In the genomic region with DNA sequence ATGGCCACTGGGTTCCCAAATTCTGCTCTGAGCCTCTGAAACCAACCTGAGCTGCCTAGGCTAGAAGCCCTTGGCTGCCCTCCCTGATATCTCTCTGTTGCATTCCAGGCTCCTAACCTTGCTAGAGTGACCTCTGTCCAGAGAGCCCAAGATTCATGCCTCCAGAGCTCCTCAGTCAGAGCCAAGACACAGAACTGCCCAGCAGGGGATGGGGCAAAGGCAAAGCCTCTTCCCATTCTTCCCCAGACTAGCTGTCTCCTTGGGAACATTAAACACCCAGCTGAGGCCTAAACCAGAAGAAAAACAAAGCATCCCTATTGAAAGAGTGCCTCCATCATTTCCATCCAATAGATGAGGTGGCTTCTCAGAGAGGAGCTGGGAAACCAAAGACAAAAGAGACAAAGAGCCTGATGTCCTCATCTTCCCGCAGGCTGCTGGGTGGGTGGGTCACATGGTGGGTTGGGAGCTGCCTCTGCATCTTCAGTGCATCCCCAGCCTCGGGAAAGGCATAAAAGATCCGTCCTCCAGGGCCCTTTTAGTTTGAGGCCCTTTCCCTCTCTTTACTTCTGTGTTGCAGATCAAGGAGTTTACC, we compare ENCODE assay signal across 23 cellular contexts. TPM values are rescaled to one million over a fixed set of nuclear protein-coding genes. Genes with fewer than 3 reads are reported as not detected.
A peak's percentile ranks its signal among the peaks of the same experiment; 100 is the strongest.
DNase-seq lines count a peak whose midpoint lies in the region; TF ChIP-seq lines count a peak whose summit lies in the region.
"Had no signal": no experiment of that assay in that cellular context is flagged by ENCODE, and none has a peak within 500 bp of the region (broad histone marks: within the 10 kb centered on the region; RNA-seq: fewer than 3 reads in every experiment).

No MANE protein-coding gene starts in this region.

- H3F3A ChIP-seq in SK-N-SH (replicated peaks; ENCODE audit: insufficient read depth), result no peaks in the 10 kb centered on the region

- TF ChIP-seq CTCF in glutamatergic neuron (IDR thresholded peaks at IDR 0.05; ENCODE audit: partially characterized antibody, unreplicated experiment) (no peak), SK-N-SH (IDR thresholded peaks at IDR 0.05) (no peak)

- H3K4ac ChIP-seq in neuronal stem cell (ENCODE audit: low read length), result no peak overlapping the region

- peak overlapping the region; percentile 65 for H2AFZ ChIP-seq in neuronal stem cell (ENCODE audit: low read length)
- H2AFZ ChIP-seq in SK-N-SH (ENCODE audit: low read depth), result no peak overlapping the region
- H2AFZ ChIP-seq: GM23338 had no signal

- H3K36me3 Mint-ChIP-seq in glutamatergic neuron (ENCODE audit: unreplicated experiment), result peaks cover 11% of the 10 kb centered on the region
- H3K36me3 Mint-ChIP-seq: CD4-positive, CD25-positive, alpha-beta regulatory T cell had no signal

- no peak overlapping the region for H3K14ac ChIP-seq in neuronal stem cell (ENCODE audit: low read length)

- peaks cover 20% of the 10 kb centered on the region for H3K4me1 Mint-ChIP-seq in glutamatergic neuron (ENCODE audit: low read depth, unreplicated experiment)
- H3K4me1 Mint-ChIP-seq: CD4-positive, CD25-positive, alpha-beta regulatory T cell; GM23338 had no signal

- no peak overlapping the region for H2BK120ac ChIP-seq in neuronal stem cell (ENCODE audit: low read depth, low read length)

- no peaks in the 10 kb centered on the region for H4K20me1 ChIP-seq in SK-N-SH (ENCODE audit: insufficient read depth)

- H3K23ac ChIP-seq in neuronal stem cell (ENCODE audit: low read depth, low read length, poor library complexity), result no peak overlapping the region

- H3K4me3 Mint-ChIP-seq in glutamatergic neuron (ENCODE audit: unreplicated experiment), result no peak overlapping the region
- H3K4me3 Mint-ChIP-seq: CD4-positive, CD25-positive, alpha-beta regulatory T cell; GM23338 had no signal

- H3K4me2 ChIP-seq in neuronal stem cell (ENCODE audit: insufficient read depth, low read length, poor library complexity, severe bottlenecking) (no peak overlapping the region), SK-N-SH (no peak overlapping the region)
- H3K4me2 ChIP-seq: GM23338 had no signal

- TF ChIP-seq EP300 in SK-N-SH (IDR thresholded peaks at IDR 0.05; ENCODE audit: borderline replicate concordance in 1 of 2, low read depth in 1 of 2, low read length in 1 of 2), result no peak

- H3K4me1 ChIP-seq in neuronal stem cell (ENCODE audit: control insufficient read depth in 2 of 2, insufficient read depth in 1 of 2, low read depth in 1 of 2, low read length in 2 of 2) (peaks cover 8 to 22% of the 10 kb centered on the region in 2 donors), SK-N-SH (ENCODE audit: control insufficient read depth in 1 of 2, insufficient read depth in 2 of 2, low read depth in 1 of 2, low read length in 1 of 2) (peaks cover 10 to 21% of the 10 kb centered on the region in 2 experiments; a peak in 3 of 4 replicates)
- H3K4me1 ChIP-seq: HAP-1 had no signal

- H2BK12ac ChIP-seq in neuronal stem cell (ENCODE audit: low read length), result no peak overlapping the region

- CTCF ChIA-PET in SK-N-SH (lab: Yijun Ruan, JAX), result interaction anchor here (0.8 to 1.7 kb wide), 5 partner anchors 10 to 632 kb away, joined by 3 to 6 read pairs (median 4); no protein-coding TSS in a partner anchor

- H3K79me1 ChIP-seq in neuronal stem cell (ENCODE audit: low read depth, low read length), result peaks cover 2% of the 10 kb centered on the region

- H3K9me2 ChIP-seq in SK-N-SH, result no peaks in the 10 kb centered on the region

- peak overlapping the region; percentile 5 for H3K27ac ChIP-seq in neuronal stem cell (replicated peaks; ENCODE audit: low read length)
- no peak overlapping the region; a peak in 1 of 4 replicates for H3K27ac ChIP-seq in SK-N-SH (ENCODE audit: low read depth in 2 of 2, low read length in 1 of 2)
- H3K27ac ChIP-seq: HL-60, RWPE1 had no signal

- peaks cover 8% of the 10 kb centered on the region for H3K27me3 Mint-ChIP-seq in glutamatergic neuron (ENCODE audit: unreplicated experiment)

- H3K9me3 ChIP-seq in MG63 (peaks cover 3% of the 10 kb centered on the region), neuronal stem cell (replicated peaks in 1 of 2; ENCODE audit: control insufficient read depth in 2 of 2, insufficient read depth in 1 of 2, low read depth in 1 of 2, low read length in 2 of 2) (peaks cover 5 to 21% of the 10 kb centered on the region in 2 donors), SK-N-SH (no peaks in the 10 kb centered on the region)
- H3K9me3 ChIP-seq: BE2C, HAP-1 had no signal

- peak in 10 of 14 donors; percentile 8 to 82 (median 42) for DNase-seq in C1 segment of cervical spinal cord (lab: John Stamatoyannopoulos, UW)
- DNase-seq in MG63, result peak; percentile 55
- DNase-seq in glutamatergic neuron, result no peak
- no peak for DNase-seq in neuronal stem cell (ENCODE audit: low spot score)
- no peak for DNase-seq in SK-N-SH
- DNase-seq in NCI-H774 (lab: John Stamatoyannopoulos, UW), result no peak
- DNase-seq in AG08396 (ENCODE audit: low spot score), result no peak
- no peak for DNase-seq in HK-2 (ENCODE audit: unreplicated experiment)
- DNase-seq: BE2C; CD4-positive, CD25-positive, alpha-beta regulatory T cell; COR-L47; DMS79; Karpas-422; NCI-H1417; NCI-H187; NCI-H2227 treated with DMSO at 0.1 percent for 48 hours; NCI-H510A; SHP77 treated with DMSO at 0.1 percent for 48 hours had no signal

- no peak overlapping the region for H4K8ac ChIP-seq in neuronal stem cell (ENCODE audit: low read depth, low read length)

- H2BK15ac ChIP-seq in neuronal stem cell (ENCODE audit: low read length), result no peak overlapping the region

- WGBS in neuronal stem cell (ENCODE audit: extremely low coverage in 2 of 2, insufficient read length in 2 of 2, insufficient replicate concordance in 1 of 2), 2 donors, result no CpG with 5 or more reads among the region's 3 CpGs
- whole genome bisulfite sequencing in SK-N-SH (ENCODE audit: low lambda C conversion rate), result 48% methylated on average over 3 of the region's 3 CpGs

- POLR2A ChIA-PET in SK-N-SH (lab: Yijun Ruan, JAX), result no interaction called here

- H3K4me3 ChIP-seq in MG63 (no peak overlapping the region), neuronal stem cell (ENCODE audit: low read length in 2 of 2) (no peak overlapping the region), SK-N-SH (ENCODE audit: low read depth in 2 of 2, low read length in 1 of 2) (no peak overlapping the region)
- H3K4me3 ChIP-seq: GM12878, GM23338, HAP-1 had no signal

- H3K36me3 ChIP-seq in MG63 (no peaks in the 10 kb centered on the region), neuronal stem cell (replicated peaks in 1 of 2; ENCODE audit: control insufficient read depth in 2 of 2, insufficient read depth in 2 of 2, low read length in 2 of 2) (no peaks in the 10 kb centered on the region), SK-N-SH (replicated peaks in 1 of 2; ENCODE audit: control insufficient read depth in 1 of 2, insufficient read depth in 2 of 2, low read length in 1 of 2) (no peaks in the 10 kb centered on the region)
- H3K36me3 ChIP-seq: BE2C, HAP-1 had no signal

- no peak overlapping the region for H4K91ac ChIP-seq in neuronal stem cell (ENCODE audit: low read depth, low read length, poor library complexity)

- H3K27ac Mint-ChIP-seq in glutamatergic neuron (ENCODE audit: unreplicated experiment), result peak overlapping the region; percentile 55
- H3K27ac Mint-ChIP-seq: CD4-positive, CD25-positive, alpha-beta regulatory T cell; GM23338 had no signal

- H2BK5ac ChIP-seq in neuronal stem cell (ENCODE audit: low read length), result peak overlapping the region; percentile 25

- H3K9me3 Mint-ChIP-seq in glutamatergic neuron (ENCODE audit: unreplicated experiment), result peaks cover 16% of the 10 kb centered on the region
- H3K9me3 Mint-ChIP-seq: GM23338 had no signal

- peak overlapping the region; percentile 20 for H3K18ac ChIP-seq in neuronal stem cell (ENCODE audit: low read length)

- no peak overlapping the region for H3K9ac ChIP-seq in neuronal stem cell (ENCODE audit: low read depth, low read length, poor library complexity)
- no peak overlapping the region for H3K9ac ChIP-seq in SK-N-SH

- no peak overlapping the region for H2AK5ac ChIP-seq in neuronal stem cell (ENCODE audit: low read depth, low read length)

- TF ChIP-seq RAD21 in SK-N-SH (IDR thresholded peaks at IDR 0.05; ENCODE audit: low read length), result no peak

- H3K79me2 ChIP-seq in SK-N-SH (ENCODE audit: insufficient read depth), result no peaks in the 10 kb centered on the region

- H3K27me3 ChIP-seq in MG63 (no peaks in the 10 kb centered on the region), neuronal stem cell (ENCODE audit: control insufficient read depth in 3 of 3, insufficient read depth in 3 of 3, low read depth in 1 of 3, low read length in 3 of 3) (no peaks in the 10 kb centered on the region), SK-N-SH (ENCODE audit: insufficient read depth) (no peaks in the 10 kb centered on the region)
- H3K27me3 ChIP-seq: BE2C had no signal

TF ChIP-seq in SK-N-SH, 30 proteins besides CTCF, POLR2A, EP300 and RAD21 (continues in another document):
- TF ChIP-seq, protein P1, sequence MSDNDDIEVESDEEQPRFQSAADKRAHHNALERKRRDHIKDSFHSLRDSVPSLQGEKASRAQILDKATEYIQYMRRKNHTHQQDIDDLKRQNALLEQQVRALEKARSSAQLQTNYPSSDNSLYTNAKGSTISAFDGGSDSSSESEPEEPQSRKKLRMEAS (IDR thresholded peaks at IDR 0.05; ENCODE audit: low read depth), result no peak
- no peak for TF ChIP-seq RFX5 (IDR thresholded peaks at IDR 0.05; ENCODE audit: low read length)
- TF ChIP-seq, protein P2, sequence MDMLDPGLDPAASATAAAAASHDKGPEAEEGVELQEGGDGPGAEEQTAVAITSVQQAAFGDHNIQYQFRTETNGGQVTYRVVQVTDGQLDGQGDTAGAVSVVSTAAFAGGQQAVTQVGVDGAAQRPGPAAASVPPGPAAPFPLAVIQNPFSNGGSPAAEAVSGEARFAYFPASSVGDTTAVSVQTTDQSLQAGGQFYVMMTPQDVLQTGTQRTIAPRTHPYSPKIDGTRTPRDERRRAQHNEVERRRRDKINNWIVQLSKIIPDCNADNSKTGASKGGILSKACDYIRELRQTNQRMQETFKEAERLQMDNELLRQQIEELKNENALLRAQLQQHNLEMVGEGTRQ (IDR thresholded peaks at IDR 0.05; ENCODE audit: borderline replicate concordance, low read depth, low read length), result no peak

RNA-seq across cellular contexts. Expression of a gene that starts 37.4 kb away (rescaled TPM):
- 19.2 and 130 TPM in 2 replicates for total RNA-seq in MG63 (2014; rRNA removed; shearing (Covaris generic); ENCODE audit: low replicate concordance)
- 72.2 TPM for total RNA-seq in glutamatergic neuron (ENCODE audit: unreplicated experiment)
- 22.2 TPM for polyA plus RNA-seq in neuronal stem cell (2013, experiment 1 of 2)
- 22.7 TPM for polyA plus RNA-seq in neuronal stem cell (2013, experiment 2 of 2)
- polyA plus RNA-seq in SK-N-SH (2012; rRNA removed), result 44.2 and 48.2 TPM in 2 replicates
- polyA plus RNA-seq in SK-N-SH (2012; cell fraction: cytosol; rRNA removed), result 33.6 and 40.0 TPM in 2 replicates
- 50.2 and 59.4 TPM in 2 replicates for polyA plus RNA-seq in SK-N-SH (2012; cell fraction: nucleus; rRNA removed)

RNA-seq across cellular contexts. Expression of a gene that starts 44.3 kb away (rescaled TPM):
- total RNA-seq in MG63 (2014; rRNA removed; shearing (Covaris generic); ENCODE audit: low replicate concordance), result 5.3 TPM in 1 of 2 replicates, not detected in the other
- total RNA-seq in glutamatergic neuron (ENCODE audit: unreplicated experiment), result 1.6 TPM
- polyA plus RNA-seq in neuronal stem cell (2013, experiment 1 of 2), result 10.3 TPM
- 9.7 TPM for polyA plus RNA-seq in neuronal stem cell (2013, experiment 2 of 2)
- 0.29 and 0.46 TPM in 2 replicates for polyA plus RNA-seq in SK-N-SH (2012; rRNA removed)
- 0.24 and 0.26 TPM in 2 replicates for polyA plus RNA-seq in SK-N-SH (2012; cell fraction: cytosol; rRNA removed)
- polyA plus RNA-seq in SK-N-SH (2012; cell fraction: nucleus; rRNA removed), result 1.0 and 2.1 TPM in 2 replicates

Comparison
In these comparisons a context has a peak if more than half of its experiments do, and no peak if none do; other contexts are left out.
1. DNase-seq: peak in C1 segment of cervical spinal cord (10 of 14) and MG63 (single experiment); none in glutamatergic neuron (single experiment), neuronal stem cell (single experiment), SK-N-SH (single experiment), NCI-H774 (single experiment), AG08396 (single experiment) and HK-2 (single experiment).